ENCODE assay signal across 23 cellular contexts in genomic region chr2:46361920-46362666, GRCh38.
DNase-seq lines count a peak whose midpoint lies in the region; ATAC-seq and TF ChIP-seq lines count a peak whose summit lies in the region.
"Had no signal": no experiment of that assay in that cellular context is flagged by ENCODE, and none has a peak within 500 bp of the region (broad histone marks: within the 10 kb centered on the region; RNA-seq: fewer than 3 reads in every experiment).

No MANE protein-coding gene starts in this region.

- no peak for TF ChIP-seq POLR2A in thyroid gland (IDR thresholded peaks at IDR 0.05)
- TF ChIP-seq POLR2A in testis (IDR thresholded peaks at IDR 0.05), result no peak

- H3K36me3 ChIP-seq in thyroid gland (peaks cover 21 to 32% of the 10 kb centered on the region in 2 donors), testis (ENCODE audit: low read depth, missing control alignments) (no peaks in the 10 kb centered on the region)
- H3K36me3 ChIP-seq: neutrophil had no signal

- intact Hi-C loops in thyroid gland (cut with DNase I), result loop anchor here (10.0 kb wide), 1 partner anchor 347 kb away; no protein-coding TSS in a partner anchor
- intact Hi-C loops in testis (cut with DNase I; ENCODE audit: low total_unique reads), result no loop called here

- DNase-seq in activated T-cell treated with anti-CD3 and anti-CD28 coated beads, Interleukin-2, amount 50 U/mL, for 72 hours, result no peak
- no peak for DNase-seq in activated T-cell treated with anti-CD3 and anti-CD28 coated beads, Interleukin-2, amount 50 U/mL, for 4 hours
- DNase-seq in Jurkat, Clone E6-1 (ENCODE audit: low read depth, low spot score), result peak; percentile 42
- peak; percentile 28 for DNase-seq in fibroblast of villous mesenchyme (ENCODE audit: low read depth)
- DNase-seq in thyroid gland, result no peak
- no peak for DNase-seq in stimulated activated CD4-positive, alpha-beta T cell treated with anti-CD3 and anti-CD28 coated beads, Interleukin-2, amount 100 ng/mL, for 24 hours
- DNase-seq in SW480 (ENCODE audit: low spot score), result no peak
- DNase-seq in testis, result no peak
- DNase-seq: activated CD4-positive, alpha-beta T cell treated with anti-CD3 and anti-CD28 coated beads, Interleukin-2, amount 50 U/mL, for 48 hours; activated T-cell treated with anti-CD3 and anti-CD28 coated beads, Interleukin-2, amount 50 U/mL, for 1 hour; central memory CD4-positive, alpha-beta T cell; islet precursor cell; Karpas-422; NCI-H1694 treated with DMSO at 0.1 percent for 48 hours; NCI-H2171 treated with DMSO at 0.1 percent for 48 hours; NCI-H524; NK-92 treated with Interleukin-12 subunit alpha and Interleukin-12 subunit beta, amount 100 ng/mL, for 24 hours had no signal

- no peaks in the 10 kb centered on the region for H3K9me3 ChIP-seq in thyroid gland
- no peaks in the 10 kb centered on the region for H3K9me3 ChIP-seq in testis
- H3K9me3 ChIP-seq: neutrophil, prostate gland, vagina had no signal

- H3K4me3 Mint-ChIP-seq in activated T-cell treated with anti-CD3 and anti-CD28 coated beads, Interleukin-2, amount 50 U/mL, for 72 hours, result no peak overlapping the region
- no peak overlapping the region for H3K4me3 Mint-ChIP-seq in activated T-cell treated with anti-CD3 and anti-CD28 coated beads, Interleukin-2, amount 50 U/mL, for 4 hours
- H3K4me3 Mint-ChIP-seq: activated naive CD8-positive, alpha-beta T cell; CD14-positive monocyte had no signal

- H3K27me3 ChIP-seq in thyroid gland, result no peaks in the 10 kb centered on the region
- no peaks in the 10 kb centered on the region for H3K27me3 ChIP-seq in testis
- H3K27me3 ChIP-seq: neutrophil, vagina had no signal

- H3K36me3 Mint-ChIP-seq in activated T-cell treated with anti-CD3 and anti-CD28 coated beads, Interleukin-2, amount 50 U/mL, for 72 hours (ENCODE audit: insufficient read depth in 2 of 2), result peaks cover 0 to 15% of the 10 kb centered on the region in 2 donors
- H3K36me3 Mint-ChIP-seq in activated T-cell treated with anti-CD3 and anti-CD28 coated beads, Interleukin-2, amount 50 U/mL, for 4 hours (ENCODE audit: insufficient read depth), result no peaks in the 10 kb centered on the region
- H3K36me3 Mint-ChIP-seq: activated naive CD8-positive, alpha-beta T cell; CD14-positive monocyte had no signal

- WGBS in thyroid gland, 2 donors, result 96 to 98% methylated on average over 6 of the region's 6 CpGs
- WGBS in testis, 2 donors, result 92 to 95% methylated on average over 4 to 6 of the region's 6 CpGs

- peak overlapping the region; percentile 23 for H3K27ac Mint-ChIP-seq in activated T-cell treated with anti-CD3 and anti-CD28 coated beads, Interleukin-2, amount 50 U/mL, for 72 hours
- H3K27ac Mint-ChIP-seq: activated naive CD8-positive, alpha-beta T cell had no signal

- no peak for TF ChIP-seq CTCF in fibroblast of villous mesenchyme (IDR thresholded peaks at IDR 0.05; ENCODE audit: insufficient read depth, low read depth, low read length)
- TF ChIP-seq CTCF in thyroid gland (IDR thresholded peaks at IDR 0.05), result no peak
- no peak for TF ChIP-seq CTCF in testis (IDR thresholded peaks at IDR 0.05)

- peaks cover 0 to 4% of the 10 kb centered on the region in 2 donors for H3K9me3 Mint-ChIP-seq in activated T-cell treated with anti-CD3 and anti-CD28 coated beads, Interleukin-2, amount 50 U/mL, for 72 hours
- H3K9me3 Mint-ChIP-seq in activated T-cell treated with anti-CD3 and anti-CD28 coated beads, Interleukin-2, amount 50 U/mL, for 4 hours, result no peaks in the 10 kb centered on the region
- H3K9me3 Mint-ChIP-seq: CD14-positive monocyte had no signal

- H3K4me1 ChIP-seq in thyroid gland (peaks cover 0 to 2% of the 10 kb centered on the region in 2 donors), testis (peaks cover 4% of the 10 kb centered on the region)

- H3K27me3 Mint-ChIP-seq in activated T-cell treated with anti-CD3 and anti-CD28 coated beads, Interleukin-2, amount 50 U/mL, for 72 hours (ENCODE audit: low read depth), result no peaks in the 10 kb centered on the region
- no peaks in the 10 kb centered on the region for H3K27me3 Mint-ChIP-seq in activated T-cell treated with anti-CD3 and anti-CD28 coated beads, Interleukin-2, amount 50 U/mL, for 4 hours (ENCODE audit: low read depth)
- H3K27me3 Mint-ChIP-seq: activated naive CD8-positive, alpha-beta T cell had no signal

- peaks cover 28% of the 10 kb centered on the region for H3K4me1 Mint-ChIP-seq in activated T-cell treated with anti-CD3 and anti-CD28 coated beads, Interleukin-2, amount 50 U/mL, for 72 hours (ENCODE audit: low read depth)
- peaks cover 31% of the 10 kb centered on the region for H3K4me1 Mint-ChIP-seq in activated T-cell treated with anti-CD3 and anti-CD28 coated beads, Interleukin-2, amount 50 U/mL, for 4 hours (ENCODE audit: low read depth)

- ATAC-seq in activated T-cell treated with anti-CD3 and anti-CD28 coated beads, Interleukin-2, amount 50 U/mL, for 72 hours (replicated peaks in 1 of 2), result no peak
- no peak for ATAC-seq in activated T-cell treated with anti-CD3 and anti-CD28 coated beads, Interleukin-2, amount 50 U/mL, for 4 hours
- ATAC-seq: Panc1 had no signal

- peak overlapping the region in 2 of 3 donors; percentile 5 to 6 for H3K27ac ChIP-seq in thyroid gland
- H3K27ac ChIP-seq in testis, result no peak overlapping the region
- H3K27ac ChIP-seq: neutrophil, prostate gland had no signal

- no peak overlapping the region for H3K4me3 ChIP-seq in Jurkat, Clone E6-1 (ENCODE audit: low read length)
- H3K4me3 ChIP-seq in fibroblast of villous mesenchyme (ENCODE audit: low read depth, low read length), result no peak overlapping the region
- no peak overlapping the region for H3K4me3 ChIP-seq in thyroid gland (replicated peaks in 1 of 3)
- H3K4me3 ChIP-seq in testis, result no peak overlapping the region
- H3K4me3 ChIP-seq: prostate gland, vagina had no signal

Comparison
In these comparisons a context has a peak if more than half of its experiments do, and no peak if none do; other contexts are left out.
1. DNase-seq: peak in Jurkat, Clone E6-1 (single experiment) and fibroblast of villous mesenchyme (single experiment); none in activated T-cell treated with anti-CD3 and anti-CD28 coated beads, Interleukin-2, amount 50 U/mL, for 72 hours (0 of 2), activated T-cell treated with anti-CD3 and anti-CD28 coated beads, Interleukin-2, amount 50 U/mL, for 4 hours (single experiment), thyroid gland (0 of 2), stimulated activated CD4-positive, alpha-beta T cell treated with anti-CD3 and anti-CD28 coated beads, Interleukin-2, amount 100 ng/mL, for 24 hours (0 of 2), SW480 (single experiment) and testis (single experiment).
2. H3K27ac ChIP-seq: peak in thyroid gland (2 of 3); none in testis (0 of 2).